ENCODE assay signal across 23 cellular contexts in genomic region chr7:40638872-40639271, GRCh38.
"Had no signal": no experiment of that assay in that cellular context is flagged by ENCODE, and none has a peak within 500 bp of the region (broad histone marks: within the 10 kb centered on the region; RNA-seq: fewer than 3 reads in every experiment).

No MANE protein-coding gene starts in this region.

- FAIRE-seq: HTR-8/SVneo had no signal

- H3K4me2 ChIP-seq: KMS-11, PC-9 had no signal

- H3K4me3 ChIP-seq: PC-9, Peyer's patch, SJCRH30 had no signal

- H2AFZ ChIP-seq: PC-9 had no signal

- H3K9ac ChIP-seq: KMS-11 had no signal

- ATAC-seq: Right ventricle myocardium inferior, SK-N-SH treated with all-trans-retinoic acid at 6 μM for 48 hours, T-helper 17 cell had no signal

- H3K27me3 ChIP-seq: Peyer's patch had no signal

- DNase-seq: MM.1S, NCI-H1092 treated with DMSO at 0.1 percent for 48 hours, NCI-H1436 treated with DMSO at 0.1 percent for 48 hours, NCI-H1694, NCI-H187 treated with DMSO at 0.1 percent for 48 hours, NCI-H2081, NCI-H2107, NCI-H2227 treated with DMSO at 0.1 percent for 48 hours, NCI-H524, NCI-H526 treated with DMSO at 0.1 percent for 48 hours, NCI-H774, OCI-M1, PC-9, Peyer's patch, SHP77 treated with DMSO at 0.1 percent for 48 hours, SJCRH30, T-helper 1 cell, T-helper 17 cell had no signal

- H3K4me1 ChIP-seq: Peyer's patch, SJCRH30 had no signal

- H3K9me3 ChIP-seq: Peyer's patch, SJCRH30 had no signal

- H3K36me3 ChIP-seq: Peyer's patch, SJCRH30 had no signal

- H3K27ac ChIP-seq: HL-60, KMS-11, PC-9, Peyer's patch, SJCRH30 had no signal
